ENCODE assay signal across 8 cellular contexts in the genomic region with DNA sequence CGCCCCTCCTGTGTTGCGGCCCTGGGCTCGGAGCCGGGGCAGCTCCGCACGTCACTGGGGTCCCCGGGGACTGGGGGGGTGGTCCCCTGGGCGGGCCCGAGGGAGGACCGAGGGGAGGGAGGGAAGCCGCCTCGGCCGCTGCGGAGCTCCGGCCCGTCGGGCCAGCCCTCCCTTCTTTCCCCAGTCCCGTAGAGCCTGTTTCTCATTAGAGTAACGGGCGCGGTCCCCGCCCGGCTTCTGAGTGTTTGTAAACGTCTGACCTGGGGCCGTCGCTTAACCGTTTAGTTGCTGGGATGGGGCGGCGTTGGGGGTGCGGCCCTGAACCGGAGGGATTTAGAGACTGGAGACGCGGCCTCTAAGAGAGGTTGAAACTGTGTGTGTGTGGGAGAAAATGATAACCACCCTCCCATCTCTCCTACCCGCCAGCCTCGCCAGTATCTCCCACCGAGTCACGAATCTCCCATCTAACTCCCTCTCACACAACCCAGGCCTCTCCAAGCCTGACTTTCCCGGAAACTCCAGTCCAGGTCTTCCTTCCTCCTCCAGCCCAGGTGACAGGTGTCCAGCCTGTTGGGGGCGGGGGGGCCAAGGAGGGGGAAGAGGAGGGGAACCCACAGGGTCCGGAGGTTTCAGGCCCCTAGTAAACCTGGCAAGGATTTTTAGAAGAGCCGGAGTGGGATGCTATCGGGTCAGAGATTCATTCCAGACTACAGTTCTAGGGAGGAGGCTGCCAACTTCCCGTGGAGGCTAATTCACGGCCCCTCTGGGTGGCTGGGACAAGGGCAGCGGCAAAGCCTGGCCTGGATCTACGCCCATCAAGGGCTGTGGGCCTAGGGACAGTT. TPM values are rescaled to one million over a fixed set of nuclear protein-coding genes. Genes with fewer than 3 reads are reported as not detected.
DNase-seq lines count a peak whose midpoint lies in the region; ATAC-seq, FAIRE-seq and TF ChIP-seq lines count a peak whose summit lies in the region.

No MANE protein-coding gene starts in this region.

- H3K4me1 ChIP-seq in ascending aorta, result peaks cover 6 to 18% of the 10 kb centered on the region in 2 donors
- peaks cover 0 to 15% (median 0%) of the 10 kb centered on the region in 3 donors for H3K4me1 ChIP-seq in pancreas

- H3K4me3 ChIP-seq in ascending aorta (peak overlapping the region; percentile 67 to 78), pancreas (peak overlapping the region; percentile 26 to 53 (median 36))

- H3K27me3 ChIP-seq in ascending aorta (no peaks in the 10 kb centered on the region), pancreas (no peaks in the 10 kb centered on the region)

- peak overlapping the region; percentile 96 to 99 for H3K27ac ChIP-seq in ascending aorta
- peak overlapping the region; percentile 77 to 92 (median 88) for H3K27ac ChIP-seq in pancreas

- DNase-seq in DMS53 (lab: John Stamatoyannopoulos, UW), result peak; percentile 99
- DNase-seq in NCI-H526 (lab: John Stamatoyannopoulos, UW), result peak; percentile 99
- DNase-seq in ascending aorta (ENCODE audit: low spot score in 2 of 2), result peak; percentile 65 to 96
- DNase-seq in left cardiac atrium, result peak; percentile 89
- DNase-seq in pancreas, result peak; percentile 90 to 94 (median 93)
- DNase-seq in NOMO-1 treated with dmso at 0.1 percent for 144 hours (lab: John Stamatoyannopoulos, UW; ENCODE audit: unreplicated experiment), result no peak

- intact Hi-C loops in ascending aorta (cut with DNase I), result loop anchor here (1.0 to 10.0 kb wide), 10 partner anchors 32 to 1495 kb away; partner anchors contain the start of genes AP1G2, DCAF11, LRP10 and NRL
- intact Hi-C loops in left cardiac atrium (cut with DNase I), result loop anchor here (5.0 kb wide), 2 partner anchors 35 to 65 kb away; no protein-coding TSS in a partner anchor
- intact Hi-C loops in pancreas (cut with DNase I), result no loop called here

- no peak for FAIRE-seq in pancreas (lab: Jason Lieb, UNC)

- TF ChIP-seq CTCF in ascending aorta (IDR thresholded peaks at IDR 0.05) (no peak), pancreas (IDR thresholded peaks at IDR 0.05) (no peak)

- ATAC-seq in GM19397 (IDR thresholded peaks at IDR 0.05; ENCODE audit: unreplicated experiment), result peak; percentile 67
- peak; percentile 59 for ATAC-seq in HG03439 (IDR thresholded peaks at IDR 0.05; ENCODE audit: unreplicated experiment)
- ATAC-seq in left cardiac atrium, result peak; percentile 81 to 82
- peak; percentile 78 to 84 (median 82) for ATAC-seq in pancreas

- WGBS in pancreas, 2 donors, result 1% methylated on average over 43 to 46 of the region's 46 CpGs

- H3K9me3 ChIP-seq in ascending aorta (no peaks in the 10 kb centered on the region), pancreas (no peaks in the 10 kb centered on the region)

- peaks cover 0 to under 1% of the 10 kb centered on the region in 2 donors for H3K36me3 ChIP-seq in ascending aorta
- H3K36me3 ChIP-seq in pancreas, result no peaks in the 10 kb centered on the region

RNA-seq across cellular contexts. Expression of gene NFATC4, which starts 1.1 kb away (rescaled TPM):
- total RNA-seq in ascending aorta (58.9 TPM), left cardiac atrium (10 to 100 TPM; 23.9 to 30.9 TPM), pancreas (10 to 100 TPM in 3 of 6 donors, 1 to 10 TPM in 3; 3.3 to 27.5 (median 10.5) TPM)
- polyA plus RNA-seq in pancreas, result 10 to 100 TPM; 77.0 to 97.9 TPM

RNA-seq across cellular contexts. Expression of gene RIPK3, which starts 27.1 kb away (rescaled TPM):
- 2.3 TPM for total RNA-seq in ascending aorta
- 1 to 10 TPM; 6.5 to 6.7 TPM for total RNA-seq in left cardiac atrium
- total RNA-seq in pancreas, result 10 to 100 TPM in 1 of 6 donors, 1 to 10 TPM in 5; 3.9 to 12.1 (median 5.7) TPM
- 10 to 100 TPM; 12.9 to 13.0 TPM for polyA plus RNA-seq in pancreas

RNA-seq across cellular contexts. Expression of gene NYNRIN, which starts 31.9 kb away (rescaled TPM):
- total RNA-seq in ascending aorta, result 23.1 TPM
- 10 to 100 TPM in 1 of 2 donors, 1 to 10 TPM in 1; 6.5 to 12.0 TPM for total RNA-seq in left cardiac atrium
- 1 to 10 TPM; 2.1 to 9.0 (median 4.3) TPM for total RNA-seq in pancreas
- 1 to 10 TPM; 2.7 to 5.6 TPM for polyA plus RNA-seq in pancreas

RNA-seq across cellular contexts. Expression of gene ADCY4, which starts 32.0 kb away (rescaled TPM):
- total RNA-seq in ascending aorta (143 TPM), left cardiac atrium (10 to 100 TPM; 19.2 to 43.9 TPM), pancreas (10 to 100 TPM in 1 of 6 donors, 1 to 10 TPM in 5; 3.2 to 10.6 (median 5.1) TPM)
- polyA plus RNA-seq in pancreas, result 10 to 100 TPM; 33.8 to 59.3 TPM

RNA-seq across cellular contexts. Expression of gene LTB4R, which starts 55.6 kb away (rescaled TPM):
- total RNA-seq in ascending aorta, result 3.6 TPM
- total RNA-seq in left cardiac atrium, result 1 to 10 TPM; 2.8 to 3.2 TPM
- 1 to 10 TPM; 1.9 to 3.2 (median 2.3) TPM for total RNA-seq in pancreas
- 10 to 100 TPM; 13.0 to 15.5 TPM for polyA plus RNA-seq in pancreas

Comparison
In these comparisons a context has a peak if more than half of its experiments do, and no peak if none do; other contexts are left out.
1. intact Hi-C loops: an anchor here in ascending aorta (1.0 to 10.0 kb wide) and left cardiac atrium (5.0 kb wide); none called in pancreas.